Comparison of ENCODE assay signal across 33 cellular contexts in genomic region chr18:4797286-4797685, GRCh38.
"Had no signal": no experiment of that assay in that cellular context is flagged by ENCODE, and none has a peak within 500 bp of the region (broad histone marks: within the 10 kb centered on the region; RNA-seq: fewer than 3 reads in every experiment).

No MANE protein-coding gene starts in this region.

- H3K36me3 ChIP-seq: ascending aorta, brain microvascular endothelial cell, gastrocnemius medialis, heart left ventricle had no signal

- H3K4me3 ChIP-seq: ascending aorta, gastrocnemius medialis, heart left ventricle had no signal

- H3K9me3 Mint-ChIP-seq: activated CD4-positive, alpha-beta T cell treated with anti-CD3 and anti-CD28 coated beads, Interleukin-2, amount 10 ng/mL, durations not matched to agents 24 days and 14 days had no signal

- H3K27me3 Mint-ChIP-seq: activated CD4-positive, alpha-beta memory T cell treated with anti-CD3 and anti-CD28 coated beads for 36 hours; activated CD4-positive, alpha-beta T cell treated with anti-CD3 and anti-CD28 coated beads for 36 hours; activated CD4-positive, alpha-beta T cell treated with anti-CD3 and anti-CD28 coated beads, Interleukin-2, amount 10 ng/mL, durations not matched to agents 24 days and 14 days; activated naive CD4-positive, alpha-beta T cell treated with anti-CD3 and anti-CD28 coated beads, Interleukin-2, amount 10 ng/mL, durations not matched to agents 7 days and 5 days; activated naive CD8-positive, alpha-beta T cell treated with anti-CD3 and anti-CD28 coated beads, Interleukin-2, amount 10 ng/mL, durations not matched to agents 7 days and 5 days; activated T-cell treated with anti-CD3 and anti-CD28 coated beads, Interleukin-2, amount 50 U/mL, for 24 hours; central memory CD8-positive, alpha-beta T cell; T-helper 17 cell had no signal

- H3K27ac Mint-ChIP-seq: activated CD4-positive, alpha-beta memory T cell treated with anti-CD3 and anti-CD28 coated beads for 36 hours; activated CD4-positive, alpha-beta T cell treated with anti-CD3 and anti-CD28 coated beads for 36 hours; activated CD4-positive, alpha-beta T cell treated with anti-CD3 and anti-CD28 coated beads, Interleukin-2, amount 10 ng/mL, durations not matched to agents 24 days and 14 days; activated naive CD4-positive, alpha-beta T cell treated with anti-CD3 and anti-CD28 coated beads, Interleukin-2, amount 10 ng/mL, durations not matched to agents 7 days and 5 days; activated naive CD4-positive, alpha-beta T cell treated with anti-CD3 and anti-CD28 coated beads, Interleukin-2, amount 50 U/mL, for 72 hours; activated naive CD8-positive, alpha-beta T cell treated with anti-CD3 and anti-CD28 coated beads, Interleukin-2, amount 10 ng/mL, durations not matched to agents 7 days and 5 days; activated T-cell treated with anti-CD3 and anti-CD28 coated beads, Interleukin-2, amount 50 U/mL, for 24 hours; activated T-cell treated with anti-CD3 and anti-CD28 coated beads, Interleukin-2, amount 50 U/mL, for 72 hours; T-helper 17 cell; T-helper 2 cell treated with Interferon-gamma antibody and Interleukin-4, amounts not matched to agents 5 μg/mL and 100 μg/mL, for 36 hours had no signal

- H3K4me1 ChIP-seq: ascending aorta, gastrocnemius medialis, heart left ventricle had no signal

- H3K36me3 Mint-ChIP-seq: activated CD4-positive, alpha-beta memory T cell treated with anti-CD3 and anti-CD28 coated beads for 36 hours; activated naive CD4-positive, alpha-beta T cell treated with anti-CD3 and anti-CD28 coated beads, Interleukin-2, amount 10 ng/mL, durations not matched to agents 7 days and 5 days; activated naive CD4-positive, alpha-beta T cell treated with anti-CD3 and anti-CD28 coated beads, Interleukin-2, amount 50 U/mL, for 72 hours; activated naive CD8-positive, alpha-beta T cell treated with anti-CD3 and anti-CD28 coated beads, Interleukin-2, amount 10 ng/mL, durations not matched to agents 7 days and 5 days had no signal

- H3K4me1 Mint-ChIP-seq: activated CD4-positive, alpha-beta T cell treated with anti-CD3 and anti-CD28 coated beads for 36 hours; activated CD4-positive, alpha-beta T cell treated with anti-CD3 and anti-CD28 coated beads, Interleukin-2, amount 10 ng/mL, durations not matched to agents 24 days and 14 days; activated naive CD4-positive, alpha-beta T cell treated with anti-CD3 and anti-CD28 coated beads, Interleukin-2, amount 10 ng/mL, durations not matched to agents 7 days and 5 days; activated naive CD8-positive, alpha-beta T cell treated with anti-CD3 and anti-CD28 coated beads, Interleukin-2, amount 10 ng/mL, durations not matched to agents 7 days and 5 days; central memory CD8-positive, alpha-beta T cell; T-helper 17 cell had no signal

- DNase-seq: activated CD4-positive, alpha-beta memory T cell treated with anti-CD3 and anti-CD28 coated beads for 36 hours; activated CD4-positive, alpha-beta T cell treated with anti-CD3 and anti-CD28 coated beads for 36 hours; activated CD4-positive, alpha-beta T cell treated with anti-CD3 and anti-CD28 coated beads, Interleukin-2, amount 10 ng/mL, durations not matched to agents 24 days and 14 days; activated CD4-positive, CD25-positive, alpha-beta regulatory T cell; activated CD4-positive, CD25-positive, alpha-beta regulatory T cell treated with anti-CD3 and anti-CD28 coated beads, Interleukin-2, amount 50 U/mL, for 72 hours; activated CD8-positive, alpha-beta memory T cell treated with anti-CD3 and anti-CD28 coated beads, Interleukin-2, amount 50 U/mL, for 48 hours; activated gamma-delta T cell; activated naive CD4-positive, alpha-beta T cell; activated naive CD4-positive, alpha-beta T cell treated with anti-CD3 and anti-CD28 coated beads, Interleukin-2, amount 10 ng/mL, durations not matched to agents 7 days and 5 days; activated naive CD8-positive, alpha-beta T cell treated with anti-CD3 and anti-CD28 coated beads, Interleukin-2, amount 10 ng/mL, durations not matched to agents 7 days and 5 days; activated T-cell treated with anti-CD3 and anti-CD28 coated beads for 4 hours; activated T-cell treated with anti-CD3 and anti-CD28 coated beads, Interleukin-2, amount 50 U/mL, for 24 hours; activated T-cell treated with anti-CD3 and anti-CD28 coated beads, Interleukin-2, amount 50 U/mL, for 72 hours; brain microvascular endothelial cell; cortex of kidney; dermis blood vessel endothelial cell; effector CD8-positive, alpha-beta T cell; foreskin fibroblast; gastrocnemius medialis; glutamatergic neuron; heart left ventricle; T-helper 1 cell; T-helper 17 cell; T1000 had no signal

- FAIRE-seq: bronchial epithelial cell, colon, endometrium, endothelial cell of umbilical vein had no signal

- H3K27me3 ChIP-seq: ascending aorta, brain microvascular endothelial cell, gastrocnemius medialis, heart left ventricle had no signal

- H3K9me3 ChIP-seq: gastrocnemius medialis had no signal

- H3K4me3 Mint-ChIP-seq: activated CD4-positive, alpha-beta memory T cell treated with anti-CD3 and anti-CD28 coated beads for 36 hours; activated CD4-positive, alpha-beta T cell treated with anti-CD3 and anti-CD28 coated beads for 36 hours; activated CD4-positive, alpha-beta T cell treated with anti-CD3 and anti-CD28 coated beads, Interleukin-2, amount 10 ng/mL, durations not matched to agents 24 days and 14 days; activated naive CD4-positive, alpha-beta T cell treated with anti-CD3 and anti-CD28 coated beads, Interleukin-2, amount 10 ng/mL, durations not matched to agents 7 days and 5 days; activated naive CD8-positive, alpha-beta T cell treated with anti-CD3 and anti-CD28 coated beads, Interleukin-2, amount 10 ng/mL, durations not matched to agents 7 days and 5 days; activated T-cell treated with anti-CD3 and anti-CD28 coated beads, Interleukin-2, amount 50 U/mL, for 24 hours; activated T-cell treated with anti-CD3 and anti-CD28 coated beads, Interleukin-2, amount 50 U/mL, for 72 hours; central memory CD8-positive, alpha-beta T cell; T-helper 17 cell; T-helper 2 cell treated with Interferon-gamma antibody and Interleukin-4, amounts not matched to agents 5 μg/mL and 100 μg/mL, for 36 hours had no signal

- H3K27ac ChIP-seq: ascending aorta, brain microvascular endothelial cell, epithelial cell of prostate, gastrocnemius medialis, heart left ventricle had no signal
